Comparison of ENCODE assay signal across 1 cellular context in the genomic region with DNA sequence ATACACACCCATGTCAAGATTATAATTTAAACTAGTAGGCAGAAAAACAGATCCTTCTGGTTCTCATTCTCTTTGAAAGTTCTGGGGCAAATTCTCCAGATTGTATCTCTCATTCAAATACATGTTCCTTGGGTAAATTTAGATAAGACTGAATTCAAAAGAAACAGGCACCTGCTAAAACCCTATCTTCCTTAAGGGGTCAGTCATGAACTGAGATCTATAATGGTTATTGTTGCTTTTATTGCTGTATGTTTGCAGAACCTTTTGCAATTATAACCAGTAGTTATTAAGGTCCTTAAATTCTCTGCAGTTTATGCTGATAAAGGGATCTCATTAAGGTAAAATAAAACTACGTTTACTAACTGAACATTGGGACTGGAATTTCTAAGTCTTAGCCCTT.
TF ChIP-seq lines count a peak whose summit lies in the region.

No MANE protein-coding gene starts in this region.

TF ChIP-seq in Ishikawa, 13 proteins besides CTCF, POLR2A, EP300 and RAD21 (continued from another document):
- TF ChIP-seq, protein P1, sequence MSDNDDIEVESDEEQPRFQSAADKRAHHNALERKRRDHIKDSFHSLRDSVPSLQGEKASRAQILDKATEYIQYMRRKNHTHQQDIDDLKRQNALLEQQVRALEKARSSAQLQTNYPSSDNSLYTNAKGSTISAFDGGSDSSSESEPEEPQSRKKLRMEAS (IDR thresholded peaks at IDR 0.05), result no peak
TF ChIP-seq in Ishikawa: peak in this region for 0.
